ENCODE assay signal across 15 cellular contexts in genomic region chr4:173609158-173609557, GRCh38.
"Had no signal": no experiment of that assay in that cellular context is flagged by ENCODE, and none has a peak within 500 bp of the region (broad histone marks: within the 10 kb centered on the region; RNA-seq: fewer than 3 reads in every experiment).

No MANE protein-coding gene starts in this region.

- H3K4me3 ChIP-seq: gastrocnemius medialis had no signal

- FAIRE-seq: pancreas had no signal

- H3K9me3 ChIP-seq: gastrocnemius medialis, pancreas had no signal

- H3K4me3 Mint-ChIP-seq: activated CD4-positive, alpha-beta memory T cell treated with anti-CD3 and anti-CD28 coated beads for 36 hours; activated CD4-positive, alpha-beta T cell treated with anti-CD3 and anti-CD28 coated beads for 36 hours; activated T-cell treated with anti-CD3 and anti-CD28 coated beads, Interleukin-2, amount 50 U/mL, for 24 hours; memory B cell; stimulated activated effector memory CD8-positive, alpha-beta T cell treated with anti-CD3 and anti-CD28 coated beads, Interleukin-12 subunit alpha, Interleukin-12 subunit beta, amount 100 ng/mL, for 72 hours; T-helper 1 cell treated with Interleukin-12 subunit alpha and Interleukin-12 subunit beta and Interleukin-4 antibody, amounts not matched to agents 30 μg/mL and 1 μg/mL, for 36 hours had no signal

- H3K27ac ChIP-seq: gastrocnemius medialis, heart right ventricle, pancreas, WERI-Rb-1 had no signal

- H3K36me3 Mint-ChIP-seq: activated CD4-positive, alpha-beta memory T cell treated with anti-CD3 and anti-CD28 coated beads for 36 hours; memory B cell; stimulated activated effector memory CD8-positive, alpha-beta T cell treated with anti-CD3 and anti-CD28 coated beads, Interleukin-12 subunit alpha, Interleukin-12 subunit beta, amount 100 ng/mL, for 72 hours had no signal

- H3K4me1 Mint-ChIP-seq: activated CD4-positive, alpha-beta T cell treated with anti-CD3 and anti-CD28 coated beads for 36 hours; memory B cell; stimulated activated effector memory CD8-positive, alpha-beta T cell treated with anti-CD3 and anti-CD28 coated beads, Interleukin-12 subunit alpha, Interleukin-12 subunit beta, amount 100 ng/mL, for 72 hours had no signal

- H3K27me3 ChIP-seq: gastrocnemius medialis, heart right ventricle, pancreas had no signal

- H3K36me3 ChIP-seq: gastrocnemius medialis, heart right ventricle, pancreas, WERI-Rb-1 had no signal

- H3K27me3 Mint-ChIP-seq: activated CD4-positive, alpha-beta memory T cell treated with anti-CD3 and anti-CD28 coated beads for 36 hours; activated T-cell treated with anti-CD3 and anti-CD28 coated beads, Interleukin-2, amount 50 U/mL, for 24 hours had no signal

- ATAC-seq: activated CD4-positive, alpha-beta T cell treated with anti-CD3 and anti-CD28 coated beads for 36 hours; gastrocnemius medialis; heart right ventricle; left ventricle myocardium superior; pancreas; stimulated activated effector memory CD8-positive, alpha-beta T cell treated with anti-CD3 and anti-CD28 coated beads, Interleukin-12 subunit alpha, Interleukin-12 subunit beta, amount 100 ng/mL, for 72 hours had no signal

- H3K4me1 ChIP-seq: gastrocnemius medialis, heart right ventricle, pancreas had no signal

- DNase-seq: activated CD4-positive, alpha-beta memory T cell treated with anti-CD3 and anti-CD28 coated beads for 36 hours; activated CD4-positive, alpha-beta T cell treated with anti-CD3 and anti-CD28 coated beads for 36 hours; activated effector memory CD4-positive, alpha-beta T cell treated with Interleukin-2 at 50 U/mL for 16 hours; activated naive CD4-positive, alpha-beta T cell treated with anti-CD3 and anti-CD28 coated beads, Interleukin-2, amount 50 U/mL, for 16 hours; activated T-cell treated with anti-CD3 and anti-CD28 coated beads, Interleukin-2, amount 50 U/mL, for 24 hours; gastrocnemius medialis; heart right ventricle; left ventricle myocardium superior; stimulated activated CD4-positive, alpha-beta T cell treated with anti-CD3 and anti-CD28 coated beads, Interleukin-12 subunit alpha, Interleukin-12 subunit beta, amount 100 ng/mL, for 4 hours; stimulated activated CD4-positive, alpha-beta T cell treated with anti-CD3 and anti-CD28 coated beads, Interleukin-2, amount 100 ng/mL, for 24 hours; WERI-Rb-1 had no signal

- H3K27ac Mint-ChIP-seq: activated CD4-positive, alpha-beta memory T cell treated with anti-CD3 and anti-CD28 coated beads for 36 hours; activated CD4-positive, alpha-beta T cell treated with anti-CD3 and anti-CD28 coated beads for 36 hours; activated T-cell treated with anti-CD3 and anti-CD28 coated beads, Interleukin-2, amount 50 U/mL, for 24 hours; memory B cell; stimulated activated effector memory CD8-positive, alpha-beta T cell treated with anti-CD3 and anti-CD28 coated beads, Interleukin-12 subunit alpha, Interleukin-12 subunit beta, amount 100 ng/mL, for 72 hours; T-helper 1 cell treated with Interleukin-12 subunit alpha and Interleukin-12 subunit beta and Interleukin-4 antibody, amounts not matched to agents 30 μg/mL and 1 μg/mL, for 36 hours had no signal
